Comparison of ENCODE assay signal across 6 cellular contexts in the genomic region with DNA sequence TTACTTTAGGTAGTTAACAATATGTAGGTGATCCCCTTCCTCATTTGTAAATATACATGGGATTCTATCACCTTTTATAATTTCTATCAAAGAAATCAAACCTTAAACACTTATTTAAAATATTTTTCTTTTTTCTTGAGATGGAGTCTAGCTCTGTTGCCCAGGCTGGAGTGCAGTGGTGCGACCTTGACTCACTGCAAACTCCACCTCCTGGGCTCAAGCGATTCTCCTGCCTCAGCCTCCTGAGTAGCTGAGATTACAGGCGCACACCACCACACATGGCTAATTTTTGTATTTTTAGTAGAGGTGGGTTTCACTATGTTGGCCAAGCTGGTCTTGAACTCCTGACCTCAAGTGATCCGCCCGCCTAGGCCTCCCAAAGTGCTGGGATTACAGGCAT. TPM values are rescaled to one million over a fixed set of nuclear protein-coding genes. Genes with fewer than 3 reads are reported as not detected.
DNase-seq lines count a peak whose midpoint lies in the region; ATAC-seq, FAIRE-seq and TF ChIP-seq lines count a peak whose summit lies in the region.
"Not testable (repeated sequence)": the region's sequence is repeated elsewhere in the genome, so short reads cannot be mapped to it uniquely, and the experiment has no call there.

No MANE protein-coding gene starts in this region.

- not testable (repeated sequence) for H2BK120ac ChIP-seq in trophoblast cell (ENCODE audit: insufficient read depth, low read length, poor library complexity)

- not testable (repeated sequence) for H3K79me1 ChIP-seq in trophoblast cell (ENCODE audit: low read length)

- H3K14ac ChIP-seq in trophoblast cell (ENCODE audit: low read length) = not testable (repeated sequence)

- H2BK5ac ChIP-seq in trophoblast cell (ENCODE audit: low read depth, low read length, poor library complexity) = not testable (repeated sequence)

- H2BK12ac ChIP-seq in trophoblast cell (ENCODE audit: low read length) = not testable (repeated sequence)

- H3K4ac ChIP-seq in trophoblast cell (ENCODE audit: low read depth, low read length) = peak overlapping the region; percentile 71

- not testable (repeated sequence) for H3K4me3 ChIP-seq in DND-41 (ENCODE audit: low read depth in 1 of 2, low read length in 2 of 2); GM12878; left ventricle myocardium inferior; trophoblast cell (ENCODE audit: low read depth, low read length)
- H3K4me3 ChIP-seq in Loucy (ENCODE audit: low read length, poor library complexity, severe bottlenecking) = peak overlapping the region; percentile 85

- not testable (repeated sequence) for TF ChIP-seq POLR2A in GM12878 (IDR thresholded peaks at IDR 0.05; ENCODE audit: low read depth, low read length)

- not testable (repeated sequence) for H3K27me3 ChIP-seq in DND-41 (ENCODE audit: insufficient read depth, low read length, poor library complexity); Loucy (ENCODE audit: insufficient read depth, low read length, poor library complexity, severe bottlenecking); GM12878 (replicated peaks in 1 of 2; ENCODE audit: control insufficient read depth in 2 of 2, insufficient read depth in 2 of 2, low read length in 1 of 2); left ventricle myocardium inferior (ENCODE audit: low read depth); trophoblast cell (ENCODE audit: insufficient read depth, low read length)

- TF ChIP-seq RAD21 in GM12878 (IDR thresholded peaks at IDR 0.05; ENCODE audit: insufficient read depth, low read depth, low read length) = not testable (repeated sequence)

- not testable (repeated sequence) for ATAC-seq in DND-41 (ENCODE audit: insufficient read depth, low read depth); GM12878

- H3K27ac ChIP-seq in DND-41 (ENCODE audit: low read length); GM12878 (ENCODE audit: control insufficient read depth, insufficient read depth); trophoblast cell (ENCODE audit: low read depth, low read length): not testable (repeated sequence)
- H3K27ac ChIP-seq in left ventricle myocardium inferior (replicated peaks) = peak overlapping the region; percentile 61

- not testable (repeated sequence) for H4K12ac ChIP-seq in trophoblast cell (ENCODE audit: low read depth, low read length)

- H3K9ac ChIP-seq in DND-41 (ENCODE audit: low read depth, low read length); Loucy (ENCODE audit: low read depth, low read length, poor library complexity, severe bottlenecking); GM12878 (ENCODE audit: control insufficient read depth, insufficient read depth, low read length); trophoblast cell (ENCODE audit: low read length): not testable (repeated sequence)

- H3K4me1 ChIP-seq in DND-41 (ENCODE audit: insufficient read depth, low read length) = peaks cover 31% of the 10 kb centered on the region
- H3K4me1 ChIP-seq in Loucy (ENCODE audit: insufficient read depth, low read length, poor library complexity, severe bottlenecking) = peaks cover 37% of the 10 kb centered on the region
- not testable (repeated sequence) for H3K4me1 ChIP-seq in GM12878 (ENCODE audit: control insufficient read depth, insufficient read depth, low read length); trophoblast cell (ENCODE audit: control insufficient read depth in 1 of 2, insufficient read depth in 2 of 2, low read length in 2 of 2)
- H3K4me1 ChIP-seq in left ventricle myocardium inferior = peaks cover 66% of the 10 kb centered on the region

- not testable (repeated sequence) for H4K8ac ChIP-seq in trophoblast cell (ENCODE audit: low read depth, low read length)

- not testable (repeated sequence) for H4K91ac ChIP-seq in trophoblast cell (ENCODE audit: low read depth, low read length)

- H3F3A ChIP-seq in Loucy (ENCODE audit: low read depth) = peaks cover 11% of the 10 kb centered on the region

- H2AK5ac ChIP-seq in trophoblast cell (ENCODE audit: low read length) = not testable (repeated sequence)

- not testable (repeated sequence) for TF ChIP-seq EP300 in GM12878 (IDR thresholded peaks at IDR 0.05; ENCODE audit: borderline replicate concordance in 1 of 2, control insufficient read depth in 1 of 2, low read depth in 2 of 2, low read length in 2 of 2)

- not testable (repeated sequence) for TF ChIP-seq CTCF in DND-41 (IDR thresholded peaks at IDR 0.05; ENCODE audit: borderline replicate concordance, extremely low read depth, low read length, poor library complexity, severe bottlenecking); Loucy (conservative IDR thresholded peaks at IDR 0.05; ENCODE audit: low read length); GM12878 (IDR thresholded peaks at IDR 0.05 in 2 of 3, conservative IDR thresholded peaks at IDR 0.05 in 1 of 3; ENCODE audit: control insufficient read depth in 2 of 3, extremely low read depth in 1 of 3, insufficient read depth in 1 of 3, low read depth in 3 of 3, low read length in 3 of 3); left ventricle myocardium inferior (IDR thresholded peaks at IDR 0.05; ENCODE audit: borderline replicate concordance)

- intact Hi-C loops in GM12878 (cut with micrococcal nuclease; ENCODE audit: unreplicated experiment) = not testable (repeated sequence)
- intact Hi-C loops in left ventricle myocardium inferior (cut with micrococcal nuclease) = loop anchor here (10.0 kb wide), 1 partner anchor 259 kb away; the partner anchor contains the start of gene TMED4

- peaks cover 85% of the 10 kb centered on the region for H4K20me1 ChIP-seq in DND-41 (ENCODE audit: insufficient read depth, low read length)
- peaks cover 74% of the 10 kb centered on the region for H4K20me1 ChIP-seq in Loucy (ENCODE audit: insufficient read depth, low read length, poor library complexity, severe bottlenecking)
- not testable (repeated sequence) for H4K20me1 ChIP-seq in GM12878 (ENCODE audit: control insufficient read depth, insufficient read depth)

- not testable (repeated sequence) for DNase-seq in DND-41; GM12878 (ENCODE audit: low read depth, low spot score); left ventricle myocardium inferior; trophoblast cell
- peak; percentile 12 for DNase-seq in mesenteric fat pad (ENCODE audit: low spot score)

- FAIRE-seq in GM12878 (lab: Jason Lieb, UNC) = not testable (repeated sequence)

- CTCF ChIA-PET in GM12878 (lab: Yijun Ruan, JAX) = interaction anchor here (1.1 to 3.4 kb wide), 7 partner anchors 16 to 279 kb away, joined by 4 to 25 read pairs (median 6); partner anchors contain the start of gene OGDH

- in situ Hi-C loops in GM12878 (cut with MboI) = loop anchor here (5.0 kb wide), 1 partner anchor 256 kb away; no protein-coding TSS in a partner anchor

- H3K79me2 ChIP-seq in DND-41 (ENCODE audit: insufficient read depth, low read length) (peaks cover 93% of the 10 kb centered on the region), Loucy (ENCODE audit: insufficient read depth, low read length) (peaks cover 87% of the 10 kb centered on the region), GM12878 (ENCODE audit: control insufficient read depth, insufficient read depth, low read length) (peaks cover 68% of the 10 kb centered on the region)
- H3K79me2 ChIP-seq in trophoblast cell (ENCODE audit: control insufficient read depth, insufficient read depth, low read length, poor library complexity) = not testable (repeated sequence)

- POLR2A ChIA-PET in GM12878 (lab: Charles Lee) = interaction anchor here (1.0 to 5.0 kb wide), 5 partner anchors 45 to 262 kb away, joined by 4 to 36 read pairs (median 9); partner anchors contain the start of genes OGDH, PPIA and TMED4

- H3K18ac ChIP-seq in trophoblast cell (ENCODE audit: low read length) = not testable (repeated sequence)

- H3K23ac ChIP-seq in trophoblast cell (ENCODE audit: low read length) = not testable (repeated sequence)

- H3K36me3 ChIP-seq in DND-41 (ENCODE audit: insufficient read depth, low read length) (peaks cover 52% of the 10 kb centered on the region), Loucy (ENCODE audit: insufficient read depth, low read length) (peaks cover 37% of the 10 kb centered on the region), left ventricle myocardium inferior (peaks cover 49% of the 10 kb centered on the region), trophoblast cell (ENCODE audit: control insufficient read depth in 1 of 2, insufficient read depth in 2 of 2, low read length in 2 of 2) (peaks cover 9 to 11% of the 10 kb centered on the region in 2 experiments)
- H3K36me3 ChIP-seq in GM12878 (ENCODE audit: control insufficient read depth in 2 of 2, insufficient read depth in 2 of 2, low read length in 1 of 2) = not testable (repeated sequence)

- not testable (repeated sequence) for H3K9me2 ChIP-seq in Loucy (replicated peaks; ENCODE audit: low read depth, low read length)

- not testable (repeated sequence) for H2AFZ ChIP-seq in DND-41 (ENCODE audit: low read depth, low read length); Loucy (ENCODE audit: low read length); GM12878 (ENCODE audit: control insufficient read depth, low read depth, low read length); trophoblast cell (ENCODE audit: insufficient read depth, low read length, poor library complexity)

- RAD21 ChIA-PET in GM12878 (lab: Charles Lee; ENCODE audit: unreplicated experiment) = interaction anchor here (0.9 to 2.0 kb wide), 8 partner anchors 31 to 255 kb away, joined by 3 to 13 read pairs (median 4); partner anchors contain the start of gene OGDH

- SMC1A ChIA-PET in GM12878 (lab: Charles Lee; ENCODE audit: uncharacterized antibody, unreplicated experiment) = interaction anchor here (1.1 to 1.8 kb wide), 4 partner anchors 45 to 272 kb away, joined by 3 to 17 read pairs (median 4); no protein-coding TSS in a partner anchor

- WGBS in GM12878 (ENCODE audit: insufficient coverage, insufficient replicate concordance, low lambda C conversion rate, missing lambda C conversion rate) = 93% methylated on average over 5 of the region's 5 CpGs
- WGBS in trophoblast cell (ENCODE audit: extremely low coverage, insufficient coverage, insufficient read length) = no CpG with 5 or more reads among the region's 5 CpGs

- H3K9me3 ChIP-seq in DND-41 (ENCODE audit: insufficient read depth, low read length, severe bottlenecking); Loucy (ENCODE audit: insufficient read depth, low read depth, low read length); GM12878 (replicated peaks; ENCODE audit: control insufficient read depth, insufficient read depth, low read length); left ventricle myocardium inferior (replicated peaks); trophoblast cell (ENCODE audit: insufficient read depth, low read depth, low read length): not testable (repeated sequence)

- BruUV-seq in GM12878 (replicated peaks; lab: Mats Ljungman, UMichigan) = not testable (repeated sequence)

- peak overlapping the region; percentile 73 for H3K4me2 ChIP-seq in DND-41 (ENCODE audit: insufficient read depth, low read length)
- peak overlapping the region; percentile 92 for H3K4me2 ChIP-seq in Loucy (ENCODE audit: low read depth, low read length, poor library complexity, severe bottlenecking)
- peak overlapping the region; percentile 66; the same call in 1 of the 2 replicates for H3K4me2 ChIP-seq in GM12878 (ENCODE audit: control insufficient read depth, insufficient read depth)
- H3K4me2 ChIP-seq in trophoblast cell (ENCODE audit: low read length) = not testable (repeated sequence)

RNA-seq across cellular contexts. Expression of gene H2AZ2, which starts 4.4 kb away (rescaled TPM):
- total RNA-seq in GM12878 (2013; cell fraction: nucleolus; rRNA removed) = 59.9 and 61.4 TPM in 2 replicates
- total RNA-seq in GM12878 (2014; rRNA removed) (268 and 270 TPM in 2 replicates), GM12878 (2014; rRNA removed; fragmentation: Illumina TruSeq; extraction: Trizol) (166 and 170 TPM in 2 replicates), GM12878 (2021) (212 and 219 TPM in 2 replicates), left ventricle myocardium inferior (265 TPM), mesenteric fat pad (92.3 TPM)
- polyA plus RNA-seq in GM12878 (2011; ENCODE audit: low read depth) = 183 TPM
- polyA plus RNA-seq in GM12878 (2011; rRNA removed) (285 and 347 TPM in 2 replicates), GM12878 (2014; fragmentation: Illumina TruSeq; extraction: Trizol) (154 and 167 TPM in 2 replicates), GM12878 (2014; fragmentation: Nextera tagmentation; extraction: Ambion mirVana) (100 to 1,000 TPM; 118 to 162 TPM), GM12878 (2014; rRNA removed) (234 and 282 TPM in 2 replicates), GM12878 (2016; fragmentation: Nextera tagmentation; extraction: Ambion mirVana) (100 to 1,000 TPM; 358 to 366 TPM)
- polyA plus RNA-seq in GM12878 (2011; cell fraction: cytosol; rRNA removed) = 303 and 308 TPM in 2 replicates
- polyA plus RNA-seq in GM12878 (2011; cell fraction: nucleus; rRNA removed) = 78.4 and 86.9 TPM in 2 replicates
- polyA plus RNA-seq in GM12878 (2012) = 164 and 168 TPM in 2 replicates
- polyA minus RNA-seq in GM12878 (2011; rRNA and poly(A)+ RNA removed) = 137 and 175 TPM in 2 replicates
- polyA minus RNA-seq in GM12878 (2011; cell fraction: cytosol; rRNA and poly(A)+ RNA removed) = 49.3 and 52.8 TPM in 2 replicates
- 13.1 and 19.0 TPM in 2 replicates for polyA minus RNA-seq in GM12878 (2011; cell fraction: nucleus; rRNA and poly(A)+ RNA removed)
- 172 and 182 TPM in 2 replicates for polyA plus RNA-seq in trophoblast cell (2013)

RNA-seq across cellular contexts. Expression of gene PURB, which starts 41.9 kb away (rescaled TPM):
- 43.4 and 43.6 TPM in 2 replicates for total RNA-seq in GM12878 (2013; cell fraction: nucleolus; rRNA removed)
- 9.0 and 10.1 TPM in 2 replicates for total RNA-seq in GM12878 (2014; rRNA removed)
- total RNA-seq in GM12878 (2014; rRNA removed; fragmentation: Illumina TruSeq; extraction: Trizol) = 15.1 and 16.6 TPM in 2 replicates
- 17.3 and 18.6 TPM in 2 replicates for total RNA-seq in GM12878 (2021)
- polyA plus RNA-seq in GM12878 (2011; ENCODE audit: low read depth) = 7.6 TPM
- 8.7 and 13.9 TPM in 2 replicates for polyA plus RNA-seq in GM12878 (2011; rRNA removed)
- 4.0 and 4.4 TPM in 2 replicates for polyA plus RNA-seq in GM12878 (2011; cell fraction: cytosol; rRNA removed)
- polyA plus RNA-seq in GM12878 (2011; cell fraction: nucleus; rRNA removed) = 7.5 and 8.0 TPM in 2 replicates
- polyA plus RNA-seq in GM12878 (2012) = 11.2 and 11.4 TPM in 2 replicates
- 17.9 and 23.2 TPM in 2 replicates for polyA plus RNA-seq in GM12878 (2014; fragmentation: Illumina TruSeq; extraction: Trizol)
- 1 to 10 TPM; 2.5 to 2.8 TPM for polyA plus RNA-seq in GM12878 (2014; fragmentation: Nextera tagmentation; extraction: Ambion mirVana)
- 9.9 and 10.5 TPM in 2 replicates for polyA plus RNA-seq in GM12878 (2014; rRNA removed)
- 1 to 10 TPM in 1 of 2 experiments, under 1 TPM in 1; 0.77 to 1.5 TPM for polyA plus RNA-seq in GM12878 (2016; fragmentation: Nextera tagmentation; extraction: Ambion mirVana)
- 5.1 and 5.8 TPM in 2 replicates for polyA minus RNA-seq in GM12878 (2011; rRNA and poly(A)+ RNA removed)
- 4.8 and 5.5 TPM in 2 replicates for polyA minus RNA-seq in GM12878 (2011; cell fraction: cytosol; rRNA and poly(A)+ RNA removed)
- polyA minus RNA-seq in GM12878 (2011; cell fraction: nucleus; rRNA and poly(A)+ RNA removed) = 4.7 and 6.7 TPM in 2 replicates
- total RNA-seq in left ventricle myocardium inferior = 13.1 TPM
- total RNA-seq in mesenteric fat pad = 25.4 TPM
- polyA plus RNA-seq in trophoblast cell (2013) = 8.5 and 8.7 TPM in 2 replicates

RNA-seq across cellular contexts. Expression of gene PPIA, which starts 47.0 kb away (rescaled TPM):
- total RNA-seq in GM12878 (2013; cell fraction: nucleolus; rRNA removed) = 199 and 207 TPM in 2 replicates
- total RNA-seq in GM12878 (2014; rRNA removed) = 4,456 and 4,588 TPM in 2 replicates
- 4,167 and 4,257 TPM in 2 replicates for total RNA-seq in GM12878 (2014; rRNA removed; fragmentation: Illumina TruSeq; extraction: Trizol)
- total RNA-seq in GM12878 (2021) = 2,712 and 2,761 TPM in 2 replicates
- polyA plus RNA-seq in GM12878 (2011; ENCODE audit: low read depth) = 2,354 TPM
- polyA plus RNA-seq in GM12878 (2011; rRNA removed) = 5,180 and 5,731 TPM in 2 replicates
- polyA plus RNA-seq in GM12878 (2011; cell fraction: cytosol; rRNA removed) = 5,694 and 5,820 TPM in 2 replicates
- polyA plus RNA-seq in GM12878 (2011; cell fraction: nucleus; rRNA removed) = 2,120 and 2,526 TPM in 2 replicates
- 2,415 and 3,182 TPM in 2 replicates for polyA plus RNA-seq in GM12878 (2012)
- 7,982 and 8,071 TPM in 2 replicates for polyA plus RNA-seq in GM12878 (2014; fragmentation: Illumina TruSeq; extraction: Trizol)
- 1,000 to 10,000 TPM; 4,393 to 4,550 TPM for polyA plus RNA-seq in GM12878 (2014; fragmentation: Nextera tagmentation; extraction: Ambion mirVana)
- polyA plus RNA-seq in GM12878 (2014; rRNA removed) = 5,467 and 5,874 TPM in 2 replicates
- 1,000 to 10,000 TPM; 5,978 to 5,991 TPM for polyA plus RNA-seq in GM12878 (2016; fragmentation: Nextera tagmentation; extraction: Ambion mirVana)
- 2,105 and 2,245 TPM in 2 replicates for polyA minus RNA-seq in GM12878 (2011; rRNA and poly(A)+ RNA removed)
- polyA minus RNA-seq in GM12878 (2011; cell fraction: cytosol; rRNA and poly(A)+ RNA removed) = 516 and 593 TPM in 2 replicates
- polyA minus RNA-seq in GM12878 (2011; cell fraction: nucleus; rRNA and poly(A)+ RNA removed) = 234 and 319 TPM in 2 replicates
- total RNA-seq in left ventricle myocardium inferior = 470 TPM
- 1,211 TPM for total RNA-seq in mesenteric fat pad
- 1,607 and 1,645 TPM in 2 replicates for polyA plus RNA-seq in trophoblast cell (2013)
